8 cellular contexts compared by ENCODE assay signal in the genomic region with DNA sequence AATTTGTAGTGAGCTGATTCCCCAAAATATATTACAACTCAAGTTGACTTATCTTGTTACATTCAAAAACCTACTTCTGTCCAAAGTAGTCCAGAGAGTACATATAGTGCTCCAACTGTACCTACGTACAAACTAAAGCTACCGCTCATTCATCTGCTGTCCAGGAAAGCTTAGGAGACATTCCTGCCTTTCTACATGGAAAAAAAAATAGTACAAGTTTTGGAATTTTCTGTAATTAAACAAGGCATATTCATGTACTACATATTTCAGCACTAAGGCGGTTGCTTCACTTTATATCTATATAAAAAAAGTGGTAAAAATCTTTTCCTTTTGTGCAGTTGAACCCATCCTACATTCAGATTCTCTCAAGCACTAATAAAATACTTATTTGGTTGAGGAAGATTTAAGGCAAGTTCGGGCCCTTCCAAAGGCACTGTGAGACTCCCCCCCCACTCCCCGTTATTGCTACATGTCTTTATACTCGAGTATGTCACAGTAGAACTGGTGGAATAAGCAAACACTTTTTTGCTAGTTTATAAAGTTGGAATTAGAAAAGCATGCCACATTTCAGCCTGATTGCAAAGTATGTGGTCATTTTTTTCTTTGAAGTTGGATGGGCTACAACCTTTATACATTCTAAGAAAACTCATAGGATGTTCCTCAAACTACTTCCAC. TPM values are rescaled to one million over a fixed set of nuclear protein-coding genes. Genes with fewer than 3 reads are reported as not detected.
DNase-seq lines count a peak whose midpoint lies in the region; ATAC-seq and TF ChIP-seq lines count a peak whose summit lies in the region.

No MANE protein-coding gene starts in this region.

- H3K9me2 ChIP-seq in MM.1S (replicated peaks; ENCODE audit: insufficient read depth, low read length) = no peaks in the 10 kb centered on the region

- peaks cover 18% of the 10 kb centered on the region; the same call in 1 of the 2 replicates for H4K20me1 ChIP-seq in MM.1S (ENCODE audit: insufficient read depth, low read length)

- intact Hi-C loops in mucosa of descending colon (cut with DNase I, micrococcal nuclease) = loop anchor here (5.0 to 10.0 kb wide), 3 partner anchors 65 to 262 kb away; no protein-coding TSS in a partner anchor

- TF ChIP-seq CTCF in BE2C (IDR thresholded peaks at IDR 0.05; ENCODE audit: low read depth, low read length) (no peak), MM.1S (IDR thresholded peaks at IDR 0.05; ENCODE audit: low read length) (no peak), chondrocyte (IDR thresholded peaks at IDR 0.05) (no peak), mucosa of descending colon (IDR thresholded peaks at IDR 0.05) (no peak)

- no peak overlapping the region for H2AFZ ChIP-seq in MM.1S (ENCODE audit: low read length)

- H3K4me3 ChIP-seq in BE2C (ENCODE audit: low read depth, low read length) (peak overlapping the region; percentile 26), MM.1S (ENCODE audit: low read length) (peak overlapping the region; percentile 97), mucosa of descending colon (peak overlapping the region; percentile 95)

- peak overlapping the region; percentile 100 for H3K9ac ChIP-seq in MM.1S (ENCODE audit: low read length)

- peaks cover 88% of the 10 kb centered on the region for H3F3A ChIP-seq in MM.1S (ENCODE audit: insufficient read depth, low read length)

- no peaks in the 10 kb centered on the region for H3K9me3 Mint-ChIP-seq in chondrocyte (ENCODE audit: low read depth)

- peak overlapping the region; percentile 92 for H3K4me2 ChIP-seq in MM.1S (ENCODE audit: low read depth, low read length)

- ATAC-seq in mucosa of descending colon (no peak), HG03175 (IDR thresholded peaks at IDR 0.05; ENCODE audit: unreplicated experiment) (no peak), HG03460 (IDR thresholded peaks at IDR 0.05; ENCODE audit: unreplicated experiment) (no peak), HG03039 (IDR thresholded peaks at IDR 0.05; ENCODE audit: unreplicated experiment) (no peak)

- H3K4me3 Mint-ChIP-seq in chondrocyte (ENCODE audit: unreplicated experiment) = peak overlapping the region; percentile 79

- H3K9me3 ChIP-seq in BE2C (no peaks in the 10 kb centered on the region), MM.1S (replicated peaks; ENCODE audit: insufficient read depth, low read length) (no peaks in the 10 kb centered on the region), mucosa of descending colon (no peaks in the 10 kb centered on the region)

- no peak for DNase-seq in BE2C
- DNase-seq in MM.1S = peak; percentile 28
- no peak for DNase-seq in chondrocyte (ENCODE audit: low spot score)
- peak in 1 of 3 donors; percentile 63 for DNase-seq in mucosa of descending colon
- no peak for DNase-seq in C1 segment of cervical spinal cord (lab: John Stamatoyannopoulos, UW)

- H3K4me1 Mint-ChIP-seq in chondrocyte (ENCODE audit: low read depth) = peaks cover 59% of the 10 kb centered on the region

- H3K27ac Mint-ChIP-seq in chondrocyte (ENCODE audit: unreplicated experiment) = peak overlapping the region; percentile 100

- peaks cover 17% of the 10 kb centered on the region for H3K36me3 ChIP-seq in BE2C
- H3K36me3 ChIP-seq in MM.1S (replicated peaks; ENCODE audit: insufficient read depth, low read length) = peaks cover 10% of the 10 kb centered on the region; the same call in 1 of the 2 replicates
- peaks cover 14% of the 10 kb centered on the region for H3K36me3 ChIP-seq in mucosa of descending colon (ENCODE audit: low read depth)

- peaks cover 11% of the 10 kb centered on the region for H3K4me1 ChIP-seq in BE2C
- H3K4me1 ChIP-seq in MM.1S (ENCODE audit: low read length) = peaks cover 11% of the 10 kb centered on the region
- H3K4me1 ChIP-seq in mucosa of descending colon (ENCODE audit: low read depth) = peaks cover 23% of the 10 kb centered on the region

- H3K27me3 Mint-ChIP-seq in chondrocyte (ENCODE audit: low read depth) = no peaks in the 10 kb centered on the region

- peaks cover 16% of the 10 kb centered on the region for H3K36me3 Mint-ChIP-seq in chondrocyte (ENCODE audit: low read depth)

- no peaks in the 10 kb centered on the region for H3K27me3 ChIP-seq in BE2C
- no peaks in the 10 kb centered on the region for H3K27me3 ChIP-seq in MM.1S (replicated peaks; ENCODE audit: insufficient read depth, low read length)

- H3K27ac ChIP-seq in MM.1S (ENCODE audit: low read length) = peak overlapping the region; percentile 99

- peaks cover 73% of the 10 kb centered on the region for H3K79me2 ChIP-seq in MM.1S (ENCODE audit: low read length)

RNA-seq across cellular contexts. Expression of a gene that starts 3.8 kb away (rescaled TPM):
- 17.9 TPM for polyA plus RNA-seq in BE2C (2012; ENCODE audit: insufficient read depth, insufficient read length, low read depth)
- 95.8 to 103 TPM (median 98.3 TPM) in 3 replicates for total RNA-seq in chondrocyte
- total RNA-seq in mucosa of descending colon = 100 to 1,000 TPM; 160 to 198 (median 169) TPM

Comparison
In these comparisons a context has a peak if more than half of its experiments do, and no peak if none do; other contexts are left out.
1. H3K4me3 ChIP-seq: peak in every context shown above with its lines; median percentile 97 in MM.1S; 95 in mucosa of descending colon; 26 in BE2C.